9 cellular contexts compared by ENCODE assay signal in genomic region chr4:182243204-182243603, GRCh38. TPM values are rescaled to one million over a fixed set of nuclear protein-coding genes. Genes with fewer than 3 reads are reported as not detected.
DNase-seq lines count a peak whose midpoint lies in the region; FAIRE-seq and TF ChIP-seq lines count a peak whose summit lies in the region.
"Not testable (repeated sequence)": the region's sequence is repeated elsewhere in the genome, so short reads cannot be mapped to it uniquely, and the experiment has no call there.
"Had no signal": no experiment of that assay in that cellular context is flagged by ENCODE, and none has a peak within 500 bp of the region (broad histone marks: within the 10 kb centered on the region; RNA-seq: fewer than 3 reads in every experiment).

Gene TENM3 (plus strand): TSS chr4:182243402. CDS start chr4:182324021, 80,619 bp downstream.

- H2BK5ac ChIP-seq in trophoblast cell (ENCODE audit: low read depth, low read length, poor library complexity): peak within 1 kb of the TSS; percentile 87

- no CpG with 5 or more reads among the region's 8 CpGs for WGBS in trophoblast cell (ENCODE audit: extremely low coverage, insufficient coverage, insufficient read length)

- H2BK120ac ChIP-seq in trophoblast cell (ENCODE audit: insufficient read depth, low read length, poor library complexity): peak within 1 kb of the TSS; percentile 92

- H3K9me3 ChIP-seq in HEK293 (ENCODE audit: control insufficient read depth, insufficient read depth, low read depth, low read length); trophoblast cell (ENCODE audit: insufficient read depth, low read depth, low read length): not testable (repeated sequence)

- not testable (repeated sequence) for H3K9ac ChIP-seq in trophoblast cell (ENCODE audit: low read length)

- H4K8ac ChIP-seq in trophoblast cell (ENCODE audit: low read depth, low read length): peak within 1 kb of the TSS; percentile 51

- CTCF ChIA-PET in HEK293 (lab: Yijun Ruan, JAX): interaction anchor here (0.6 kb wide), 2 partner anchors 25 to 211 kb away, joined by 3 read pairs; no protein-coding TSS in a partner anchor

- H3K27ac ChIP-seq in HEK293 (ENCODE audit: extremely low read depth, low read depth, low read length); temporal lobe (ENCODE audit: low read depth, low read length): not testable (repeated sequence)
- H3K27ac ChIP-seq in trophoblast cell (ENCODE audit: low read depth, low read length): peak within 1 kb of the TSS; percentile 94

- not testable (repeated sequence) for H3K23ac ChIP-seq in trophoblast cell (ENCODE audit: low read length)

- not testable (repeated sequence) for H3K4me1 ChIP-seq in HEK293 (ENCODE audit: control insufficient read depth, insufficient read depth, low read length)
- peaks cover 22 to 33% of the 10 kb centered on the region in 2 experiments for H3K4me1 ChIP-seq in trophoblast cell (ENCODE audit: control insufficient read depth in 1 of 2, insufficient read depth in 2 of 2, low read length in 2 of 2)

- not testable (repeated sequence) for H2AK5ac ChIP-seq in trophoblast cell (ENCODE audit: low read length)

- H4K91ac ChIP-seq in trophoblast cell (ENCODE audit: low read depth, low read length): peak within 1 kb of the TSS; percentile 93

- peak within 1 kb of the TSS; percentile 37 for H2BK12ac ChIP-seq in trophoblast cell (ENCODE audit: low read length)

- H3K4ac ChIP-seq in trophoblast cell (ENCODE audit: low read depth, low read length): peak within 1 kb of the TSS; percentile 66

- not testable (repeated sequence) for FAIRE-seq in frontal cortex (lab: Jason Lieb, UNC)

- peak within 1 kb of the TSS; percentile 67 for H3K14ac ChIP-seq in trophoblast cell (ENCODE audit: low read length)

- not testable (repeated sequence) for TF ChIP-seq CTCF in HEK293 (tag by site-specific recombination; IDR thresholded peaks at IDR 0.05)

- H3K4me2 ChIP-seq in trophoblast cell (ENCODE audit: low read length): peak within 1 kb of the TSS; percentile 48

- H4K12ac ChIP-seq in trophoblast cell (ENCODE audit: low read depth, low read length): peak within 1 kb of the TSS; percentile 45

- POLR2A ChIA-PET in HEK293 (lab: Yijun Ruan, JAX): not testable (repeated sequence)

- DNase-seq in A172 (ENCODE audit: low spot score): peak; percentile 67
- DNase-seq in RPMI7951 (ENCODE audit: low read depth); cerebellum (ENCODE audit: low spot score); frontal cortex (ENCODE audit: low spot score in 2 of 2); mesenteric fat pad (ENCODE audit: low spot score): not testable (repeated sequence)
- DNase-seq in trophoblast cell: peak; percentile 77 to 82

- not testable (repeated sequence) for H2AFZ ChIP-seq in trophoblast cell (ENCODE audit: insufficient read depth, low read length, poor library complexity)

- not testable (repeated sequence) for H3K79me2 ChIP-seq in trophoblast cell (ENCODE audit: control insufficient read depth, insufficient read depth, low read length, poor library complexity)

- H3K18ac ChIP-seq in trophoblast cell (ENCODE audit: low read length): peak within 1 kb of the TSS; percentile 66

- H3K36me3 ChIP-seq in HEK293 (ENCODE audit: control insufficient read depth in 2 of 2, insufficient read depth in 1 of 2, low read length in 2 of 2); trophoblast cell (ENCODE audit: control insufficient read depth in 1 of 2, insufficient read depth in 2 of 2, low read length in 2 of 2): not testable (repeated sequence)

- H3K4me3 ChIP-seq in HEK293 (ENCODE audit: low read depth, low read length); trophoblast cell (ENCODE audit: low read depth, low read length): not testable (repeated sequence)

- H3K79me1 ChIP-seq in trophoblast cell (ENCODE audit: low read length): peaks cover 45% of the 10 kb centered on the region

- not testable (repeated sequence) for H3K27me3 ChIP-seq in trophoblast cell (ENCODE audit: insufficient read depth, low read length)

TF ChIP-seq in HEK293, 187 proteins besides CTCF, POLR2A, EP300 and RAD21:
- TF ChIP-seq KLF1 (tag by site-specific recombination; IDR thresholded peaks at IDR 0.05): 0 out of 2 replicates have a peak, but pooled peaks have one; percentile 11
TF ChIP-seq in HEK293: peak in this region for 1; not testable (repeated sequence) for 186.

RNA-seq across cellular contexts. Expression of gene TENM3, which starts in this region (rescaled TPM):
- 87.7 and 92.1 TPM in 2 replicates for total RNA-seq in A172 (2014; rRNA removed; shearing (Covaris generic))
- total RNA-seq in RPMI7951 (2014; rRNA removed; shearing (Covaris generic)): 18.2 and 20.1 TPM in 2 replicates
- total RNA-seq in cerebellum (163 TPM), frontal cortex (78.3 TPM), mesenteric fat pad (38.1 TPM), temporal lobe (71.5 TPM)
- polyA plus RNA-seq in trophoblast cell (2013): 112 and 119 TPM in 2 replicates
- total RNA-seq: CD4-positive, alpha-beta T cell had no signal
